ENCODE assay signal across 1 cellular context in genomic region chr12:106498056-106498455, GRCh38.
TF ChIP-seq lines count a peak whose summit lies in the region.

No MANE protein-coding gene starts in this region.

TF ChIP-seq in IMR-90, 13 proteins besides CTCF, POLR2A, EP300 and RAD21:
- TF ChIP-seq MXI1 (IDR thresholded peaks at IDR 0.05; ENCODE audit: borderline replicate concordance, low read depth, low read length) (no peak), RFX5 (IDR thresholded peaks at IDR 0.05; ENCODE audit: low read depth, low read length) (no peak), FOS (IDR thresholded peaks at IDR 0.05; ENCODE audit: low read depth, low read length) (no peak), NFE2L2 (IDR thresholded peaks at IDR 0.05; ENCODE audit: low read depth, low read length) (no peak), ELK1 (IDR thresholded peaks at IDR 0.05; ENCODE audit: borderline replicate concordance, low read depth, low read length) (no peak), USF2 (IDR thresholded peaks at IDR 0.05; ENCODE audit: low read depth, low read length) (no peak), RCOR1 (IDR thresholded peaks at IDR 0.05; ENCODE audit: insufficient replicate concordance, low read length) (no peak), MAZ (IDR thresholded peaks at IDR 0.05; ENCODE audit: borderline replicate concordance, low read depth, low read length) (no peak), BHLHE40 (IDR thresholded peaks at IDR 0.05; ENCODE audit: low read depth, low read length) (no peak), MAFK (IDR thresholded peaks at IDR 0.05; ENCODE audit: low read depth, low read length) (no peak), SMC3 (IDR thresholded peaks at IDR 0.05; ENCODE audit: low read depth, low read length) (no peak), CEBPB (IDR thresholded peaks at IDR 0.05; ENCODE audit: low read depth, low read length) (no peak), CHD1 (IDR thresholded peaks at IDR 0.05; ENCODE audit: low read depth, low read length) (no peak)
